1 cellular context compared by ENCODE assay signal in the genomic region with DNA sequence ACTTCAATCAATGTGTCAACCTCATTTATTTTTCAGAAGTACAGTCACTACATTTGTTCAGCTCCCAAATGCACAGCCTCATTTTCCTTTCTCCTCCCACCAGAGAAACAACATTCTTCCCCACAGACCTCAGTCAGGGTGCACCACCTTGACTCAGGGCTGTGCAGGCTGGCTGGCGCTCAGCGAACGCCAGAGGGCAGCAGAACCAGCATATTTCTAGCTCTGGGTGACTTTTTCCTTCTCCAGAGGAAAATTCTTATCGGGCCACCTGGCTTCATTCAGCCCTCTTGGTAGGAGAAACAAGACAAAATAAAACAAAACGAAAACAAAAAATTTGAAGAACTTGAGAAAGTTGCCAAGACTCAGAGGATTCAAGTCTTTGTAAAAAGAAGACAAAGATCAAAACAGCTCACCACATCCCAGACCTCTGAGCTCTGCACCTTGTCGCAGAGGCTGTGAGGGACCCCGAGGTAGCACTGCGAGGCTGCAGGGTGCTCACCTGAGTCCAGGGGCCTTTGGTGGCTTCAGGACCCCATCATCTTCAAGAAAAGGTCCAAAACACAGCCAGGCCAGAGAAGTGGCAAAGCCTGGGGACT.
TF ChIP-seq lines count a peak whose summit lies in the region.

No MANE protein-coding gene starts in this region.

TF ChIP-seq in H1, 55 proteins besides CTCF, POLR2A, EP300 and RAD21:
- TF ChIP-seq USF2 (IDR thresholded peaks at IDR 0.05; ENCODE audit: low read length) (no peak), ATF3 (IDR thresholded peaks at IDR 0.05; ENCODE audit: insufficient read depth, low read depth, low read length) (no peak), TBP (IDR thresholded peaks at IDR 0.05; ENCODE audit: low read depth, low read length) (no peak), TCF12 (IDR thresholded peaks at IDR 0.05; ENCODE audit: low read depth, low read length) (no peak), SP1 (IDR thresholded peaks at IDR 0.05; ENCODE audit: low read depth, low read length) (no peak), CHD1 (IDR thresholded peaks at IDR 0.05; ENCODE audit: low read depth, low read length) (no peak), TAF1 (IDR thresholded peaks at IDR 0.05; ENCODE audit: low read depth, low read length) (no peak)
